1 cellular context compared by ENCODE assay signal in genomic region chr13:98575876-98576214, GRCh38.
TF ChIP-seq lines count a peak whose summit lies in the region.

No MANE protein-coding gene starts in this region.

TF ChIP-seq in K562, 482 proteins besides CTCF, POLR2A, EP300 and RAD21 (continued from another document):
- TF ChIP-seq, protein P1, sequence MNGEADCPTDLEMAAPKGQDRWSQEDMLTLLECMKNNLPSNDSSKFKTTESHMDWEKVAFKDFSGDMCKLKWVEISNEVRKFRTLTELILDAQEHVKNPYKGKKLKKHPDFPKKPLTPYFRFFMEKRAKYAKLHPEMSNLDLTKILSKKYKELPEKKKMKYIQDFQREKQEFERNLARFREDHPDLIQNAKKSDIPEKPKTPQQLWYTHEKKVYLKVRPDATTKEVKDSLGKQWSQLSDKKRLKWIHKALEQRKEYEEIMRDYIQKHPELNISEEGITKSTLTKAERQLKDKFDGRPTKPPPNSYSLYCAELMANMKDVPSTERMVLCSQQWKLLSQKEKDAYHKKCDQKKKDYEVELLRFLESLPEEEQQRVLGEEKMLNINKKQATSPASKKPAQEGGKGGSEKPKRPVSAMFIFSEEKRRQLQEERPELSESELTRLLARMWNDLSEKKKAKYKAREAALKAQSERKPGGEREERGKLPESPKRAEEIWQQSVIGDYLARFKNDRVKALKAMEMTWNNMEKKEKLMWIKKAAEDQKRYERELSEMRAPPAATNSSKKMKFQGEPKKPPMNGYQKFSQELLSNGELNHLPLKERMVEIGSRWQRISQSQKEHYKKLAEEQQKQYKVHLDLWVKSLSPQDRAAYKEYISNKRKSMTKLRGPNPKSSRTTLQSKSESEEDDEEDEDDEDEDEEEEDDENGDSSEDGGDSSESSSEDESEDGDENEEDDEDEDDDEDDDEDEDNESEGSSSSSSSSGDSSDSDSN (IDR thresholded peaks at IDR 0.05; ENCODE audit: borderline replicate concordance in 1 of 2, low read depth in 2 of 2, low read length in 2 of 2): no peak
- TF ChIP-seq HDAC1 (IDR thresholded peaks at IDR 0.05): no peak
- TF ChIP-seq ZNF239 (CRISPR knock-in tag; IDR thresholded peaks at IDR 0.05): no peak
- no peak for TF ChIP-seq E4F1 (CRISPR knock-in tag; IDR thresholded peaks at IDR 0.05; ENCODE audit: borderline replicate concordance)
- no peak for TF ChIP-seq CHD7 (IDR thresholded peaks at IDR 0.05; ENCODE audit: low read depth, low read length)
- TF ChIP-seq ZNF431 (CRISPR knock-in tag; IDR thresholded peaks at IDR 0.05): no peak
- TF ChIP-seq U2AF2 (optimal IDR thresholded peaks at IDR 0.05; ENCODE audit: low read depth, low read length): no peak
- no peak for TF ChIP-seq MED1 (CRISPR knock-in tag; IDR thresholded peaks at IDR 0.05; ENCODE audit: borderline replicate concordance)
- TF ChIP-seq PHTF2 (CRISPR knock-in tag; IDR thresholded peaks at IDR 0.05): no peak
- TF ChIP-seq ZBTB7A (IDR thresholded peaks at IDR 0.05; ENCODE audit: borderline replicate concordance, control insufficient read depth, low read depth, low read length): no peak
- no peak for TF ChIP-seq YY1 (IDR thresholded peaks at IDR 0.05; ENCODE audit: borderline replicate concordance in 1 of 3, control insufficient read depth in 1 of 3, extremely low read depth in 1 of 3, insufficient read depth in 3 of 3, insufficient read length in 1 of 3, insufficient replicate concordance in 2 of 3, low read depth in 1 of 3, low read length in 2 of 3)
- no peak for TF ChIP-seq ZNF347 (CRISPR knock-in tag; IDR thresholded peaks at IDR 0.05; ENCODE audit: low read depth)
- TF ChIP-seq RFX1 (IDR thresholded peaks at IDR 0.05): no peak
- no peak for TF ChIP-seq NFIC (IDR thresholded peaks at IDR 0.05)
- TF ChIP-seq ELF2 (CRISPR knock-in tag; IDR thresholded peaks at IDR 0.05): no peak
- TF ChIP-seq TRIM24 (IDR thresholded peaks at IDR 0.05): no peak
- no peak for TF ChIP-seq ETV1 (tag; conservative IDR thresholded peaks at IDR 0.05; ENCODE audit: low read depth)
- no peak for TF ChIP-seq FOXK2 (conservative IDR thresholded peaks at IDR 0.05 in 1 of 2, IDR thresholded peaks at IDR 0.05 in 1 of 2; ENCODE audit: low read depth in 2 of 2)
- TF ChIP-seq SNIP1 (IDR thresholded peaks at IDR 0.05; ENCODE audit: low read depth): no peak
